ENCODE assay signal across 1 cellular context in genomic region chr22:47131611-47132427, GRCh38.
TF ChIP-seq lines count a peak whose summit lies in the region.

No MANE protein-coding gene starts in this region.

TF ChIP-seq in H1, 55 proteins besides CTCF, POLR2A, EP300 and RAD21:
- no peak for TF ChIP-seq NANOG (IDR thresholded peaks at IDR 0.05; ENCODE audit: insufficient read depth, low read depth, low read length, poor library complexity, severe bottlenecking)
- TF ChIP-seq SP2 (IDR thresholded peaks at IDR 0.05; ENCODE audit: low read length), result no peak
TF ChIP-seq in H1: peak in this region for 0.
